ENCODE assay signal across 11 cellular contexts in genomic region chr3:15307580-15307979, GRCh38.
"Had no signal": no experiment of that assay in that cellular context is flagged by ENCODE, and none has a peak within 500 bp of the region (broad histone marks: within the 10 kb centered on the region; RNA-seq: fewer than 3 reads in every experiment).

No MANE protein-coding gene starts in this region.

- H3K9me3 ChIP-seq: transverse colon had no signal

- H3K4me3 ChIP-seq: dorsolateral prefrontal cortex, transverse colon had no signal

- H3K27ac Mint-ChIP-seq: activated naive CD8-positive, alpha-beta T cell had no signal

- H3K27me3 Mint-ChIP-seq: activated naive CD8-positive, alpha-beta T cell; naive thymus-derived CD8-positive, alpha-beta T cell had no signal

- ATAC-seq: naive thymus-derived CD8-positive, alpha-beta T cell had no signal

- H3K27me3 ChIP-seq: brain microvascular endothelial cell, dorsolateral prefrontal cortex, transverse colon had no signal

- H3K4me3 Mint-ChIP-seq: activated naive CD8-positive, alpha-beta T cell had no signal

- H3K27ac ChIP-seq: brain microvascular endothelial cell, transverse colon had no signal

- H3K36me3 ChIP-seq: brain microvascular endothelial cell, transverse colon had no signal

- DNase-seq: activated CD4-positive, alpha-beta T cell treated with anti-CD3 and anti-CD28 coated beads, Interleukin-2, amount 50 U/mL, for 1 hour; activated T-cell treated with anti-CD3 and anti-CD28 coated beads, Interleukin-2, amount 50 U/mL, for 1 hour; brain microvascular endothelial cell; hypothalamus; kidney glomerular epithelial cell; naive thymus-derived CD8-positive, alpha-beta T cell; stimulated activated CD4-positive, alpha-beta T cell treated with anti-CD3 and anti-CD28 coated beads, Interleukin-15, amount 100 ng/mL, for 24 hours; stimulated activated CD4-positive, alpha-beta T cell treated with anti-CD3 and anti-CD28 coated beads, Interleukin-4, amount 100 ng/mL, for 24 hours; transverse colon had no signal

- H3K9me3 Mint-ChIP-seq: naive thymus-derived CD8-positive, alpha-beta T cell had no signal
